10 cellular contexts compared by ENCODE assay signal in the genomic region with DNA sequence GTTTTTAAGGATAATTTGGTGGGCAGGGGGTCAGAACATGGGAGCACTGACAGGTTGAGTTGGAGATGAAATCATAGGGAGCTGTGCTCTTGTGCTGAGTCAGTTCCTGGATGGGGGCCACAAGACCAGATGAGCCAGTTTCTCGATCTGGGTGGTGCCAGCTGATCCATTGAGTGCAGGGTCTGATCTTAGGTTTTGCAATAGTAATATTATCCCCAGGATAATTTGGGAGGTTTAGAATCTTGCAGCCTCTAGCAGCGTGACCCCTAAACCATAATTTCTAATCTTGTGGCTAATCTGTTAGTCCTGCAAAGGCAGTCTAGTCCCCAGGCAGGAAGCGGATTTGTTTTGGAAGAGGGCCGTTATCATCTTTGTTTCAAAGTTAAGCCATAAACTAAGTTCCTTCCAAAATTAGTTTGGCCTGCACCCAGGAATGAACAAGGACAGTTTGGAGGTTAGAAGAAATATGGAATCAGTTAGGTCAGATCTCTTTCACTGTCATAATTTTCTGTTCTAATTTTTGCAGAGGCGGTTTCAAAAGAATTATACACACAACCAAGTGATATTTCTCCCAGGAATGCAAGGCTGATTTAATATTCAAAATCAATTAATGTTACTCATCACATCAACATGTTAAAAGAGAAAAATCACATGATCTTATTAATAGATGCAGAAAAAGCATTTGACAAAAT. TPM values are rescaled to one million over a fixed set of nuclear protein-coding genes. Genes with fewer than 3 reads are reported as not detected.
DNase-seq lines count a peak whose midpoint lies in the region; ATAC-seq and TF ChIP-seq lines count a peak whose summit lies in the region.
"Had no signal": no experiment of that assay in that cellular context is flagged by ENCODE, and none has a peak within 500 bp of the region (broad histone marks: within the 10 kb centered on the region; RNA-seq: fewer than 3 reads in every experiment).

No MANE protein-coding gene starts in this region.

- no peak for TF ChIP-seq CTCF in omental fat pad (IDR thresholded peaks at IDR 0.05)
- TF ChIP-seq CTCF in CD14-positive monocyte (IDR thresholded peaks at IDR 0.05) = no peak

- H3K4me1 ChIP-seq in esophagus (ENCODE audit: control insufficient read depth in 2 of 2, insufficient read depth in 2 of 2, low read length in 1 of 2) = peaks cover 0 to 4% of the 10 kb centered on the region in 2 donors

- no peaks in the 10 kb centered on the region for H3K27me3 ChIP-seq in esophagus (ENCODE audit: control insufficient read depth in 1 of 2, insufficient read depth in 2 of 2, low read length in 2 of 2)

- no peaks in the 10 kb centered on the region for H3K36me3 ChIP-seq in esophagus (ENCODE audit: control insufficient read depth in 2 of 2, insufficient read depth in 2 of 2, low read length in 1 of 2)

- peaks cover 0 to 2% (median 1%) of the 10 kb centered on the region in 3 donors for H3K27me3 Mint-ChIP-seq in CD14-positive monocyte (ENCODE audit: low read depth in 3 of 3)

- peaks cover 31% of the 10 kb centered on the region for H3K4me1 Mint-ChIP-seq in CD14-positive monocyte

- H3K27ac ChIP-seq in esophagus (ENCODE audit: low read depth in 2 of 2, low read length in 1 of 2) = peak overlapping the region; percentile 31 to 74

- H3K4me3 ChIP-seq in esophagus (ENCODE audit: low read depth in 1 of 2, low read length in 2 of 2) = no peak overlapping the region

- H3K9me3 Mint-ChIP-seq in CD14-positive monocyte = no peaks in the 10 kb centered on the region

- peak overlapping the region in 1 of 7 donors; percentile 25 for H3K27ac Mint-ChIP-seq in CD14-positive monocyte

- no peaks in the 10 kb centered on the region for H3K36me3 Mint-ChIP-seq in CD14-positive monocyte

- peak; percentile 60 for ATAC-seq in omental fat pad (ENCODE audit: low FRiP score)

- intact Hi-C loops in CD14-positive monocyte (cut with micrococcal nuclease) = no loop called here

- 24 to 26% methylated on average over 5 of the region's 5 CpGs for WGBS in esophagus, 2 donors

- no peak overlapping the region for H3K4me3 Mint-ChIP-seq in CD14-positive monocyte

- DNase-seq in EH (ENCODE audit: low read depth) = peak; percentile 52
- peak; percentile 34 to 82 for DNase-seq in NCI-H446 (lab: John Stamatoyannopoulos, UW)
- DNase-seq in omental fat pad (ENCODE audit: low spot score) = peak; percentile 57
- no peak for DNase-seq in NCI-H2029 (lab: John Stamatoyannopoulos, UW)
- no peak for DNase-seq in NCI-H526 (lab: John Stamatoyannopoulos, UW)
- DNase-seq in CD14-positive monocyte (ENCODE audit: low spot score) = no peak
- no peak for DNase-seq in DMS114 treated with DMSO at 0.1 percent for 48 hours (lab: John Stamatoyannopoulos, UW; ENCODE audit: unreplicated experiment)
- DNase-seq: stimulated activated CD4-positive, alpha-beta T cell treated with anti-CD3 and anti-CD28 coated beads, Interleukin-4, amount 100 ng/mL, for 1 hour; T-helper 9 cell had no signal

- no peaks in the 10 kb centered on the region for H3K9me3 ChIP-seq in esophagus (ENCODE audit: control insufficient read depth in 2 of 2, insufficient read depth in 1 of 2, low read depth in 1 of 2, low read length in 1 of 2)

RNA-seq across cellular contexts. Expression of a gene that starts 23.0 kb away (rescaled TPM):
- 1,000 to 10,000 TPM in 1 of 2 donors, 100 to 1,000 TPM in 1; 823 to 1,063 TPM for polyA plus RNA-seq in esophagus
- 100 to 1,000 TPM; 191 to 327 (median 225) TPM for total RNA-seq in omental fat pad
- polyA plus RNA-seq in CD14-positive monocyte = 100 to 1,000 TPM; 398 to 436 TPM

RNA-seq across cellular contexts. Expression of a gene that starts 23.1 kb away (rescaled TPM):
- polyA plus RNA-seq in esophagus = 10 to 100 TPM; 11.7 to 12.6 TPM
- 10 to 100 TPM; 10.3 to 13.3 (median 11.3) TPM for total RNA-seq in omental fat pad
- polyA plus RNA-seq in CD14-positive monocyte = 10 to 100 TPM; 31.0 to 32.5 TPM

RNA-seq across cellular contexts. Expression of a gene that starts 41.9 kb away (rescaled TPM):
- 1 to 10 TPM; 3.4 to 4.0 TPM for polyA plus RNA-seq in esophagus
- 10 to 100 TPM; 11.3 to 27.8 (median 25.9) TPM for total RNA-seq in omental fat pad
- polyA plus RNA-seq in CD14-positive monocyte = not detected

Comparison
In these comparisons a context has a peak if more than half of its experiments do, and no peak if none do; other contexts are left out.
1. DNase-seq: peak in EH (single experiment), NCI-H446 (2 of 2) and omental fat pad (single experiment); none in NCI-H2029 (single experiment), NCI-H526 (0 of 2), CD14-positive monocyte (single experiment) and DMS114 treated with DMSO at 0.1 percent for 48 hours (single experiment).
2. RNA of a gene that starts 41.9 kb away (polyA plus RNA-seq): 3.4 to 4.0 TPM in esophagus; not detected in CD14-positive monocyte; every median in the first group is over 4 times any median in the second.